Comparison of ENCODE assay signal across 8 cellular contexts in the genomic region with DNA sequence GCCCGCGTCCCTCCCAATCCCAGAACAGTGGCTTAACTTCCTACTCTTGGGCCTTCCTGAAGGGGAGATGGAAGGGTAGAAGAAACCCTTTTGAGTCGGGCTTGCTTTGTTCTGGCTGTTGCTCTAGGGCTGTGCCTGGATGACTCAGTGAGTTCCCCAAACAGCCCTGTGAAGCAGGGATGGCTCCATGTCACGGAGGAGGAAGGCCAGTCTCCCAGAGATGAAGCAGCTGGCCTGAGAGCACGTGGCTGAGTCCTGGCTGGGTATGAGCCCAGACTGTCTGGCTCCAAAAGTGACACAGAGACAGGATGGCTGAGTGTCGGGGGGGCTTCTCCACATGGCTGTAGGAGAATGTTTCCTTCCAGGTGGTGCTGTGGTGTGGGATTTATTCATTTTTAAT. TPM values are rescaled to one million over a fixed set of nuclear protein-coding genes. Genes with fewer than 3 reads are reported as not detected.
A peak's percentile ranks its signal among the peaks of the same experiment; 100 is the strongest.
DNase-seq lines count a peak whose midpoint lies in the region; ATAC-seq, FAIRE-seq and TF ChIP-seq lines count a peak whose summit lies in the region.

No MANE protein-coding gene starts in this region.

- FAIRE-seq in GM12891 (lab: Jason Lieb, UNC), result no peak

- peaks cover 68% of the 10 kb centered on the region for H3K4me1 Mint-ChIP-seq in activated CD4-positive, alpha-beta memory T cell treated with anti-CD3 and anti-CD28 coated beads, Interleukin-2, amount 10 ng/mL, durations not matched to agents 7 days and 5 days

- DNase-seq in SKM-1 treated with dmso at 0.1 percent for 144 hours (lab: John Stamatoyannopoulos, UW; ENCODE audit: unreplicated experiment) (peak; percentile 21), SKM-1 (lab: John Stamatoyannopoulos, UW; ENCODE audit: unreplicated experiment) (no peak), foreskin keratinocyte (no peak), ovary (peak; percentile 74 to 85 (median 76)), GM12891 (ENCODE audit: insufficient read length, low spot score) (no peak), inferior parietal cortex (ENCODE audit: extremely low spot score) (no peak)
- DNase-seq in activated CD4-positive, alpha-beta memory T cell treated with anti-CD3 and anti-CD28 coated beads, Interleukin-2, amount 10 ng/mL, durations not matched to agents 7 days and 5 days, result no peak

- peak overlapping the region; percentile 98 for H3K27ac Mint-ChIP-seq in activated CD4-positive, alpha-beta memory T cell treated with anti-CD3 and anti-CD28 coated beads, Interleukin-2, amount 10 ng/mL, durations not matched to agents 7 days and 5 days

- H3K27me3 ChIP-seq in foreskin keratinocyte, result no peaks in the 10 kb centered on the region
- no peaks in the 10 kb centered on the region for H3K27me3 ChIP-seq in ovary

- H3K4me1 ChIP-seq in foreskin keratinocyte (no peaks in the 10 kb centered on the region), ovary (ENCODE audit: insufficient read depth) (peaks cover 10% of the 10 kb centered on the region)

- H3K27ac ChIP-seq in foreskin keratinocyte, result no peak overlapping the region
- peak overlapping the region in 1 of 2 donors; percentile 63 for H3K27ac ChIP-seq in ovary

- H3K27me3 Mint-ChIP-seq in activated CD4-positive, alpha-beta memory T cell treated with anti-CD3 and anti-CD28 coated beads, Interleukin-2, amount 10 ng/mL, durations not matched to agents 7 days and 5 days, result no peaks in the 10 kb centered on the region

- H3K4me3 Mint-ChIP-seq in activated CD4-positive, alpha-beta memory T cell treated with anti-CD3 and anti-CD28 coated beads, Interleukin-2, amount 10 ng/mL, durations not matched to agents 7 days and 5 days, result peak overlapping the region; percentile 75

- TF ChIP-seq POLR2A in ovary (IDR thresholded peaks at IDR 0.05) (peak; percentile 26), GM12891 (IDR thresholded peaks at IDR 0.05; ENCODE audit: low read depth, low read length) (no peak)

- no peak overlapping the region for H3K4me3 ChIP-seq in ovary

- WGBS in ovary, 3 donors, result 30 to 31% (median 30%) methylated on average over 6 of the region's 6 CpGs

- no peak for TF ChIP-seq CTCF in foreskin keratinocyte (conservative IDR thresholded peaks at IDR 0.05)
- TF ChIP-seq CTCF in ovary (IDR thresholded peaks at IDR 0.05), result no peak

- H3K9me3 Mint-ChIP-seq in activated CD4-positive, alpha-beta memory T cell treated with anti-CD3 and anti-CD28 coated beads, Interleukin-2, amount 10 ng/mL, durations not matched to agents 7 days and 5 days, result no peaks in the 10 kb centered on the region

- intact Hi-C loops in ovary (cut with DNase I), result no loop called here

- H3K36me3 Mint-ChIP-seq in activated CD4-positive, alpha-beta memory T cell treated with anti-CD3 and anti-CD28 coated beads, Interleukin-2, amount 10 ng/mL, durations not matched to agents 7 days and 5 days (ENCODE audit: low read depth), result peaks cover 65% of the 10 kb centered on the region

- no peaks in the 10 kb centered on the region for H3K9me3 ChIP-seq in ovary

- H3K36me3 ChIP-seq in ovary, result no peaks in the 10 kb centered on the region

- CTCF ChIA-PET in activated CD4-positive, alpha-beta memory T cell treated with anti-CD3 and anti-CD28 coated beads, Interleukin-2, amount 10 ng/mL, durations not matched to agents 7 days and 5 days (lab: Charles Lee), result interaction anchor here (1.0 kb wide), 1 partner anchor 11 kb away, joined by 6 read pairs; a partner anchor contains a TSS

- no peak for TF ChIP-seq EP300 in ovary (IDR thresholded peaks at IDR 0.05)

- peak; percentile 77 for ATAC-seq in foreskin keratinocyte
- ATAC-seq in HG02763 (IDR thresholded peaks at IDR 0.05; ENCODE audit: unreplicated experiment), result no peak

- POLR2A ChIA-PET in activated CD4-positive, alpha-beta memory T cell treated with anti-CD3 and anti-CD28 coated beads, Interleukin-2, amount 10 ng/mL, durations not matched to agents 7 days and 5 days (lab: Charles Lee), result interaction anchor here (1.2 to 8.4 kb wide), 5 partner anchors 7 to 386 kb away, joined by 3 to 192 read pairs (median 4); a partner anchor contains a TSS

TF ChIP-seq in GM12891, 5 proteins besides CTCF, POLR2A, EP300 and RAD21:
- TF ChIP-seq POLR2AphosphoS5 (IDR thresholded peaks at IDR 0.05; ENCODE audit: low read depth, low read length) (no peak), TAF1 (IDR thresholded peaks at IDR 0.05; ENCODE audit: low read depth, low read length) (no peak), SPI1 (IDR thresholded peaks at IDR 0.05; ENCODE audit: low read depth, low read length) (no peak), POU2F2 (IDR thresholded peaks at IDR 0.05; ENCODE audit: low read depth, low read length) (no peak), PAX5 (IDR thresholded peaks at IDR 0.05; ENCODE audit: insufficient read depth, low read length, severe bottlenecking) (no peak)

RNA-seq across cellular contexts. Expression of a gene that starts 4.6 kb away (rescaled TPM):
- 100 to 1,000 TPM; 133 to 135 TPM for total RNA-seq in activated CD4-positive, alpha-beta memory T cell treated with anti-CD3 and anti-CD28 coated beads, Interleukin-2, amount 10 ng/mL, durations not matched to agents 7 days and 5 days
- 0.95 and 1.1 TPM in 2 replicates for total RNA-seq in foreskin keratinocyte
- 0.80 and 1.0 TPM in 2 replicates for polyA plus RNA-seq in foreskin keratinocyte
- 1 to 10 TPM; 1.7 to 7.8 (median 2.5) TPM for total RNA-seq in ovary
- polyA plus RNA-seq in ovary, result 1 to 10 TPM; 1.9 to 3.3 TPM
- polyA plus RNA-seq in GM12891 (2012; ENCODE audit: low read depth, missing spikeins), result 2.1 TPM

RNA-seq across cellular contexts. Expression of a gene that starts 10.0 kb away (rescaled TPM):
- total RNA-seq in activated CD4-positive, alpha-beta memory T cell treated with anti-CD3 and anti-CD28 coated beads, Interleukin-2, amount 10 ng/mL, durations not matched to agents 7 days and 5 days, result 100 to 1,000 TPM; 130 to 133 TPM
- total RNA-seq in foreskin keratinocyte, result 114 and 123 TPM in 2 replicates
- 208 and 222 TPM in 2 replicates for polyA plus RNA-seq in foreskin keratinocyte
- total RNA-seq in ovary, result 100 to 1,000 TPM in 4 of 7 donors, 10 to 100 TPM in 3; 50.0 to 115 (median 102) TPM
- polyA plus RNA-seq in ovary, result 100 to 1,000 TPM; 114 to 217 TPM
- 45.0 TPM for polyA plus RNA-seq in GM12891 (2012; ENCODE audit: low read depth, missing spikeins)

Comparison
In these comparisons a context has a peak if more than half of its experiments do, and no peak if none do; other contexts are left out.
1. DNase-seq: peak in SKM-1 treated with dmso at 0.1 percent for 144 hours (single experiment) and ovary (5 of 5); none in SKM-1 (single experiment), activated CD4-positive, alpha-beta memory T cell treated with anti-CD3 and anti-CD28 coated beads, Interleukin-2, amount 10 ng/mL, durations not matched to agents 7 days and 5 days (single experiment), foreskin keratinocyte (0 of 2), GM12891 (single experiment) and inferior parietal cortex (single experiment).
2. RNA of a gene that starts 4.6 kb away (total RNA-seq): 133 to 135 TPM in activated CD4-positive, alpha-beta memory T cell treated with anti-CD3 and anti-CD28 coated beads, Interleukin-2, amount 10 ng/mL, durations not matched to agents 7 days and 5 days; 1.7 to 7.8 TPM in ovary and 0.95 to 1.1 TPM in foreskin keratinocyte; every median in the first group is over 10 times any median in the second.